In genomic region chr11:7098235-7098832, GRCh38 we compare ENCODE assay signal across 8 cellular contexts. TPM values are rescaled to one million over a fixed set of nuclear protein-coding genes. Genes with fewer than 3 reads are reported as not detected.
DNase-seq lines count a peak whose midpoint lies in the region; ATAC-seq, FAIRE-seq and TF ChIP-seq lines count a peak whose summit lies in the region.

No MANE protein-coding gene starts in this region.

- H3K4me3 ChIP-seq in DOHH2 (ENCODE audit: low read length) = no peak overlapping the region
- no peak overlapping the region for H3K4me3 ChIP-seq in endothelial cell of umbilical vein (replicated peaks in 1 of 3; ENCODE audit: insufficient read depth in 1 of 3, low read depth in 1 of 3, low read length in 3 of 3)

- H3K9me3 ChIP-seq in DOHH2 (ENCODE audit: control insufficient read depth, insufficient read depth, low read length) = no peaks in the 10 kb centered on the region
- no peaks in the 10 kb centered on the region for H3K9me3 ChIP-seq in endothelial cell of umbilical vein (replicated peaks; ENCODE audit: control insufficient read depth, insufficient read depth, low read length)

- peak; percentile 87 for FAIRE-seq in endothelial cell of umbilical vein (lab: Jason Lieb, UNC)

- H3K27me3 ChIP-seq in DOHH2 (ENCODE audit: control insufficient read depth, low read length) (peaks cover 10% of the 10 kb centered on the region; the same call in 1 of the 2 replicates), endothelial cell of umbilical vein (ENCODE audit: control insufficient read depth in 2 of 2, insufficient read depth in 2 of 2, low read length in 2 of 2) (peaks cover 0 to 11% of the 10 kb centered on the region in 2 experiments)

- TF ChIP-seq POLR2A in endothelial cell of umbilical vein (IDR thresholded peaks at IDR 0.05; ENCODE audit: low read depth, low read length) = no peak

- H3K9me1 ChIP-seq in endothelial cell of umbilical vein (replicated peaks; ENCODE audit: control insufficient read depth, extremely low read depth, insufficient read depth, low read length) = no peaks in the 10 kb centered on the region

- no peak overlapping the region for H3K9ac ChIP-seq in endothelial cell of umbilical vein (replicated peaks; ENCODE audit: extremely low read depth, insufficient read depth, low read length)

- H3K36me3 ChIP-seq in DOHH2 (ENCODE audit: control insufficient read depth, low read length) (no peaks in the 10 kb centered on the region), endothelial cell of umbilical vein (ENCODE audit: control insufficient read depth in 2 of 2, extremely low read depth in 1 of 2, insufficient read depth in 2 of 2, low read length in 2 of 2) (no peaks in the 10 kb centered on the region)

- no peaks in the 10 kb centered on the region for H3K79me2 ChIP-seq in DOHH2 (ENCODE audit: control insufficient read depth, low read length)
- H3K79me2 ChIP-seq in endothelial cell of umbilical vein (ENCODE audit: control insufficient read depth, insufficient read depth, low read length) = no peaks in the 10 kb centered on the region

- H3K27ac ChIP-seq in DOHH2 (ENCODE audit: low read depth, low read length) (no peak overlapping the region), endothelial cell of umbilical vein (ENCODE audit: insufficient read depth, low read depth, low read length) (no peak overlapping the region)

- CTCF ChIA-PET in endothelial cell of umbilical vein (lab: Charles Lee) = interaction anchor here (0.6 to 4.9 kb wide), 33 partner anchors 8 to 1001 kb away, joined by 3 to 104 read pairs (median 4); partner anchors contain the start of genes EIF3F, NLRP14, SYT9 and ZNF215

- H4K20me1 ChIP-seq in DOHH2 (ENCODE audit: control insufficient read depth, insufficient read depth, low read depth, low read length) (no peaks in the 10 kb centered on the region), endothelial cell of umbilical vein (replicated peaks; ENCODE audit: control insufficient read depth, extremely low read depth, insufficient read depth, low read length) (no peaks in the 10 kb centered on the region)

- POLR2A ChIA-PET in endothelial cell of umbilical vein (lab: Charles Lee) = no interaction called here

- no peaks in the 10 kb centered on the region for H3F3A ChIP-seq in DOHH2 (ENCODE audit: control insufficient read depth, insufficient read depth)

- dilution Hi-C loops in endothelial cell of umbilical vein (cut with MboI; ENCODE audit: extremely low pct_ligation_motif_present, low sequenced_read_pairs) = no loop called here

- peak; percentile 88 for ATAC-seq in GM21515 (IDR thresholded peaks at IDR 0.05; ENCODE audit: unreplicated experiment)
- ATAC-seq in HG03045 (IDR thresholded peaks at IDR 0.05; ENCODE audit: unreplicated experiment) = no peak
- ATAC-seq in GM21529 (IDR thresholded peaks at IDR 0.05; ENCODE audit: unreplicated experiment) = no peak

- H3K4me1 ChIP-seq in DOHH2 (ENCODE audit: control insufficient read depth, low read length) (no peaks in the 10 kb centered on the region), endothelial cell of umbilical vein (ENCODE audit: control insufficient read depth, extremely low read depth, insufficient read depth, low read length) (no peaks in the 10 kb centered on the region)

- H3K9me2 ChIP-seq in DOHH2 (replicated peaks; ENCODE audit: control insufficient read depth, low read length) = no peaks in the 10 kb centered on the region

- no peak overlapping the region for H2AFZ ChIP-seq in endothelial cell of umbilical vein (ENCODE audit: low read depth, low read length)

- peak; percentile 64 for TF ChIP-seq CTCF in DOHH2 (IDR thresholded peaks at IDR 0.05; ENCODE audit: low read depth, low read length, poor library complexity, severe bottlenecking)
- peak; percentile 37 to 51 for TF ChIP-seq CTCF in endothelial cell of umbilical vein (IDR thresholded peaks at IDR 0.05; ENCODE audit: extremely low read depth in 1 of 2, insufficient read depth in 1 of 2, low read depth in 1 of 2, low read length in 2 of 2)

- intact Hi-C loops in endothelial cell of umbilical vein (cut with micrococcal nuclease) = loop anchor here (1.0 to 5.0 kb wide), 8 partner anchors 180 to 590 kb away; no protein-coding TSS in a partner anchor

- DNase-seq in KG1 (lab: John Stamatoyannopoulos, UW) (peak; percentile 38), RKO (ENCODE audit: low spot score) (peak; percentile 72), endothelial cell of umbilical vein (ENCODE audit: low read depth, low spot score) (peak; percentile 67), middle frontal gyrus (ENCODE audit: extremely low spot score, low spot score) (peak; percentile 15)

- no TSS peak for BruUV-seq in endothelial cell of umbilical vein (replicated peaks; lab: Mats Ljungman, UMichigan)

- H3K4me2 ChIP-seq in DOHH2 (ENCODE audit: low read length) (no peak overlapping the region), endothelial cell of umbilical vein (ENCODE audit: insufficient read depth, low read length) (no peak overlapping the region)

TF ChIP-seq in endothelial cell of umbilical vein, 7 proteins besides CTCF, POLR2A, EP300 and RAD21:
- no peak for TF ChIP-seq MYC (IDR thresholded peaks at IDR 0.05; ENCODE audit: low read depth, low read length)
TF ChIP-seq in endothelial cell of umbilical vein: peak in this region for 0.

RNA-seq across cellular contexts. Expression of gene RBMXL2, which starts 9.5 kb away (rescaled TPM):
- total RNA-seq in endothelial cell of umbilical vein = 0.51 TPM in 1 of 2 replicates, not detected in the other
- 0.24 and 0.25 TPM in 2 replicates for polyA plus RNA-seq in endothelial cell of umbilical vein
- 0.08 and 0.10 TPM in 2 replicates for polyA plus RNA-seq in endothelial cell of umbilical vein (2011; cell fraction: cytosol; rRNA removed)
- polyA plus RNA-seq in endothelial cell of umbilical vein (2011; cell fraction: nucleus; rRNA removed) = 0.34 and 0.82 TPM in 2 replicates
- polyA plus RNA-seq in endothelial cell of umbilical vein (2012) = 0.15 TPM in 1 of 2 replicates, not detected in the other
- polyA minus RNA-seq in endothelial cell of umbilical vein = 0.08 and 0.32 TPM in 2 replicates
- polyA minus RNA-seq in endothelial cell of umbilical vein (2011; cell fraction: cytosol; rRNA and poly(A)+ RNA removed) = not detected
- 0.96 and 2.7 TPM in 2 replicates for polyA minus RNA-seq in endothelial cell of umbilical vein (2011; cell fraction: nucleus; rRNA and poly(A)+ RNA removed)

Comparison
In these comparisons a context has a peak if more than half of its experiments do, and no peak if none do; other contexts are left out.
1. DNase-seq: peak in every context shown above with its lines; median percentile 72 in RKO; 67 in endothelial cell of umbilical vein; 38 in KG1; 15 in middle frontal gyrus.